ENCODE assay signal across 8 cellular contexts in genomic region chr6:2931970-2932748, GRCh38. TPM values are rescaled to one million over a fixed set of nuclear protein-coding genes. Genes with fewer than 3 reads are reported as not detected.
DNase-seq lines count a peak whose midpoint lies in the region; ATAC-seq and TF ChIP-seq lines count a peak whose summit lies in the region.

No MANE protein-coding gene starts in this region.

- H2AFZ ChIP-seq in PC-9: no peak overlapping the region

- ATAC-seq in GM21529 (IDR thresholded peaks at IDR 0.05; ENCODE audit: unreplicated experiment): peak; percentile 74

- H3K9me3 Mint-ChIP-seq in activated T-cell treated with anti-CD3 and anti-CD28 coated beads, Interleukin-2, amount 50 U/mL, for 24 hours: peaks cover 16% of the 10 kb centered on the region
- peaks cover 2% of the 10 kb centered on the region for H3K9me3 Mint-ChIP-seq in nephron

- intact Hi-C loops in PC-9 (cut with micrococcal nuclease; ENCODE audit: unreplicated experiment): loop anchor here (1.0 kb wide), 3 partner anchors 56 to 141 kb away; no protein-coding TSS in a partner anchor

- POLR2A ChIA-PET in PC-9 (lab: Charles Lee; ENCODE audit: unreplicated experiment): no interaction called here

- peak overlapping the region; percentile 46 for H3K27ac ChIP-seq in PC-9

- no peaks in the 10 kb centered on the region for H3K27me3 ChIP-seq in PC-9 (ENCODE audit: insufficient read depth, low read depth)

- DNase-seq in Caki2 (ENCODE audit: low read depth): peak; percentile 83
- peak; percentile 91 for DNase-seq in KBM-7
- peak; percentile 70 to 84 for DNase-seq in PC-9
- DNase-seq in activated T-cell treated with anti-CD3 and anti-CD28 coated beads, Interleukin-2, amount 50 U/mL, for 24 hours: peak; percentile 87
- DNase-seq in fibroblast of gingiva (ENCODE audit: low read depth): peak; percentile 38
- DNase-seq in stimulated activated naive CD4-positive, alpha-beta T cell treated with Interleukin-2 at 50 U/mL for 16 hours (lab: John Stamatoyannopoulos, UW): peak; percentile 75

- no peaks in the 10 kb centered on the region for H3K36me3 ChIP-seq in PC-9 (ENCODE audit: low read depth)

- peaks cover 3% of the 10 kb centered on the region; the same call in 1 of the 2 replicates for H3K4me1 ChIP-seq in PC-9 (replicated peaks; ENCODE audit: insufficient read depth)

- H3F3A ChIP-seq in PC-9 (ENCODE audit: insufficient read depth, low read depth): peaks cover 7% of the 10 kb centered on the region; the same call in 1 of the 2 replicates

- peak overlapping the region; percentile 35; the same call in 1 of the 2 replicates for H3K4me2 ChIP-seq in PC-9

- H3K27ac Mint-ChIP-seq in activated T-cell treated with anti-CD3 and anti-CD28 coated beads, Interleukin-2, amount 50 U/mL, for 24 hours: peak overlapping the region; percentile 72
- H3K27ac Mint-ChIP-seq in nephron: peak overlapping the region in 2 of 3 experiments; percentile 21 to 53

- no peaks in the 10 kb centered on the region for H3K9me3 ChIP-seq in PC-9 (ENCODE audit: insufficient read depth, low read depth)

- no peaks in the 10 kb centered on the region for H3K27me3 Mint-ChIP-seq in activated T-cell treated with anti-CD3 and anti-CD28 coated beads, Interleukin-2, amount 50 U/mL, for 24 hours
- H3K27me3 Mint-ChIP-seq in nephron (ENCODE audit: low read depth): peaks cover 11% of the 10 kb centered on the region

- BruUV-seq in PC-9 (replicated peaks; lab: Mats Ljungman, UMichigan): no TSS peak

- no peak overlapping the region for H3K4me3 ChIP-seq in PC-9

- CTCF ChIA-PET in PC-9 (lab: Charles Lee): interaction anchor here (0.6 to 1.9 kb wide), 5 partner anchors 81 to 477 kb away, joined by 3 to 12 read pairs (median 6); no protein-coding TSS in a partner anchor

- no peaks in the 10 kb centered on the region for H4K20me1 ChIP-seq in PC-9 (ENCODE audit: insufficient read depth)

- in situ Hi-C loops in Caki2 (cut with HindIII; ENCODE audit: low pct_unique_long_range_greater_than_20kb, low sequenced_read_pairs): loop anchor here (5.0 kb wide), 1 partner anchor 40 kb away; no protein-coding TSS in a partner anchor
- in situ Hi-C loops in KBM-7 (cut with MboI; ENCODE audit: low pct_unique_long_range_greater_than_20kb, low sequenced_read_pairs): loop anchor here (10.0 kb wide), 1 partner anchor 87 kb away; the partner anchor contains the start of gene SERPINB1

- peaks cover 24% of the 10 kb centered on the region for H3K4me1 Mint-ChIP-seq in activated T-cell treated with anti-CD3 and anti-CD28 coated beads, Interleukin-2, amount 50 U/mL, for 24 hours (ENCODE audit: low read depth)
- H3K4me1 Mint-ChIP-seq in nephron: peaks cover 12% of the 10 kb centered on the region

- peaks cover 12% of the 10 kb centered on the region for H3K36me3 Mint-ChIP-seq in activated T-cell treated with anti-CD3 and anti-CD28 coated beads, Interleukin-2, amount 50 U/mL, for 24 hours (ENCODE audit: low read depth)
- no peaks in the 10 kb centered on the region for H3K36me3 Mint-ChIP-seq in nephron (ENCODE audit: low read depth)

- H3K9me2 ChIP-seq in PC-9 (ENCODE audit: insufficient read depth): no peaks in the 10 kb centered on the region

- H3K79me2 ChIP-seq in PC-9 (ENCODE audit: low read depth): no peaks in the 10 kb centered on the region

- H3K4me3 Mint-ChIP-seq in activated T-cell treated with anti-CD3 and anti-CD28 coated beads, Interleukin-2, amount 50 U/mL, for 24 hours: no peak overlapping the region
- H3K4me3 Mint-ChIP-seq in nephron: no peak overlapping the region

- TF ChIP-seq CTCF in PC-9 (conservative IDR thresholded peaks at IDR 0.05) (peak; percentile 83), nephron (IDR thresholded peaks at IDR 0.05; ENCODE audit: unreplicated experiment in 3 of 3) (peak; percentile 92 to 99 (median 97))

RNA-seq across cellular contexts. Expression of gene SERPINB9, which starts 29.1 kb away (rescaled TPM):
- 0.75 and 2.6 TPM in 2 replicates for total RNA-seq in Caki2 (2014; rRNA removed; shearing (Covaris generic); ENCODE audit: low replicate concordance)
- total RNA-seq in PC-9 (2021): 1.7 and 2.4 TPM in 2 replicates

RNA-seq across cellular contexts. Expression of gene SERPINB6, which starts 39.2 kb away (rescaled TPM):
- total RNA-seq in Caki2 (2014; rRNA removed; shearing (Covaris generic); ENCODE audit: low replicate concordance): 149 and 154 TPM in 2 replicates
- 169 and 187 TPM in 2 replicates for total RNA-seq in PC-9 (2021)

Comparison
In these comparisons a context has a peak if more than half of its experiments do, and no peak if none do; other contexts are left out.
1. DNase-seq: peak in every context shown above with its lines; median percentile 91 in KBM-7; 87 in activated T-cell treated with anti-CD3 and anti-CD28 coated beads, Interleukin-2, amount 50 U/mL, for 24 hours; 83 in Caki2; 77 in PC-9; 75 in stimulated activated naive CD4-positive, alpha-beta T cell treated with Interleukin-2 at 50 U/mL for 16 hours; 38 in fibroblast of gingiva.